ENCODE assay signal across 1 cellular context in genomic region chr15:80780416-80781221, GRCh38.
TF ChIP-seq lines count a peak whose summit lies in the region.

No MANE protein-coding gene starts in this region.

TF ChIP-seq in GM23338, 12 proteins besides CTCF, POLR2A, EP300 and RAD21 (continued from another document):
- TF ChIP-seq ZNF462 (CRISPR knock-in tag; IDR thresholded peaks at IDR 0.05) (no peak), ZNF114 (CRISPR knock-in tag; IDR thresholded peaks at IDR 0.05) (no peak), CREB1 (CRISPR knock-in tag; IDR thresholded peaks at IDR 0.05; ENCODE audit: low read depth) (0 out of 2 replicates have a peak, but pooled peaks have one; percentile 50), REST (IDR thresholded peaks at IDR 0.05; ENCODE audit: unreplicated experiment) (peak; percentile 99), JUNB (IDR thresholded peaks at IDR 0.05; ENCODE audit: unreplicated experiment) (no peak), EZH2 (IDR thresholded peaks at IDR 0.05; ENCODE audit: low read depth, unreplicated experiment) (peak; percentile 49), STAT1 (IDR thresholded peaks at IDR 0.05; ENCODE audit: unreplicated experiment) (no peak), EZH2phosphoT487 (IDR thresholded peaks at IDR 0.05; ENCODE audit: unreplicated experiment) (no peak), NANOG (IDR thresholded peaks at IDR 0.05; ENCODE audit: borderline replicate concordance) (no peak)
